8 cellular contexts compared by ENCODE assay signal in genomic region chr3:185976977-185977678, GRCh38. TPM values are rescaled to one million over a fixed set of nuclear protein-coding genes. Genes with fewer than 3 reads are reported as not detected.
DNase-seq lines count a peak whose midpoint lies in the region; ATAC-seq, FAIRE-seq and TF ChIP-seq lines count a peak whose summit lies in the region.

No MANE protein-coding gene starts in this region.

- H3K27me3 ChIP-seq in MM.1S (replicated peaks; ENCODE audit: insufficient read depth, low read length) (no peaks in the 10 kb centered on the region), trophoblast cell (ENCODE audit: insufficient read depth, low read length) (no peaks in the 10 kb centered on the region)

- H3K79me2 ChIP-seq in MM.1S (ENCODE audit: low read length) (no peaks in the 10 kb centered on the region), trophoblast cell (ENCODE audit: control insufficient read depth, insufficient read depth, low read length, poor library complexity) (no peaks in the 10 kb centered on the region)

- H3K14ac ChIP-seq in trophoblast cell (ENCODE audit: low read length): no peak overlapping the region

- H4K91ac ChIP-seq in trophoblast cell (ENCODE audit: low read depth, low read length): no peak overlapping the region

- FAIRE-seq in G401.6 (lab: Jason Lieb, UNC): peak; percentile 70

- H3K4me3 ChIP-seq in MM.1S (ENCODE audit: low read length) (no peak overlapping the region), trophoblast cell (ENCODE audit: low read depth, low read length) (no peak overlapping the region)

- H3K23ac ChIP-seq in trophoblast cell (ENCODE audit: low read length): no peak overlapping the region

- no peak overlapping the region for H3K27ac Mint-ChIP-seq in type B pancreatic cell

- H3K36me3 Mint-ChIP-seq in type B pancreatic cell: no peaks in the 10 kb centered on the region

- no peak overlapping the region for H2BK120ac ChIP-seq in trophoblast cell (ENCODE audit: insufficient read depth, low read length, poor library complexity)

- no peak overlapping the region for H4K8ac ChIP-seq in trophoblast cell (ENCODE audit: low read depth, low read length)

- no peak overlapping the region for H2AK5ac ChIP-seq in trophoblast cell (ENCODE audit: low read length)

- H3K4me1 Mint-ChIP-seq in type B pancreatic cell (ENCODE audit: unreplicated experiment): no peaks in the 10 kb centered on the region

- H2BK12ac ChIP-seq in trophoblast cell (ENCODE audit: low read length): no peak overlapping the region

- no peak overlapping the region for H3K4me3 Mint-ChIP-seq in type B pancreatic cell

- H4K12ac ChIP-seq in trophoblast cell (ENCODE audit: low read depth, low read length): no peak overlapping the region

- H3K4ac ChIP-seq in trophoblast cell (ENCODE audit: low read depth, low read length): no peak overlapping the region

- DNase-seq in H4 (ENCODE audit: low spot score) (peak; percentile 69), MM.1S (peak; percentile 87), globus pallidus (ENCODE audit: low spot score) (peak; percentile 70), trophoblast cell (peak; percentile 68 to 86), type B pancreatic cell (ENCODE audit: extremely low spot score, unreplicated experiment) (peak; percentile 74)
- peak; percentile 86 for DNase-seq in activated naive CD4-positive, alpha-beta T cell treated with Interleukin-2 at 50 U/mL for 16 hours

- peaks cover 28% of the 10 kb centered on the region for H3K27me3 Mint-ChIP-seq in type B pancreatic cell

- H4K20me1 ChIP-seq in MM.1S (ENCODE audit: insufficient read depth, low read length): no peaks in the 10 kb centered on the region

- no peak overlapping the region for H3K27ac ChIP-seq in MM.1S (ENCODE audit: low read length)
- H3K27ac ChIP-seq in trophoblast cell (ENCODE audit: low read depth, low read length): no peak overlapping the region

- H3K4me2 ChIP-seq in MM.1S (ENCODE audit: low read depth, low read length): no peak overlapping the region
- H3K4me2 ChIP-seq in trophoblast cell (ENCODE audit: low read length): no peak overlapping the region

- H2BK5ac ChIP-seq in trophoblast cell (ENCODE audit: low read depth, low read length, poor library complexity): no peak overlapping the region

- peak; percentile 99 for TF ChIP-seq CTCF in MM.1S (IDR thresholded peaks at IDR 0.05; ENCODE audit: low read length)
- TF ChIP-seq CTCF in type B pancreatic cell (conservative IDR thresholded peaks at IDR 0.05): peak; percentile 96

- no peaks in the 10 kb centered on the region for H3F3A ChIP-seq in MM.1S (ENCODE audit: insufficient read depth, low read length)

- H2AFZ ChIP-seq in MM.1S (ENCODE audit: low read length) (0 out of 2 replicates have a peak overlapping the region, but pooled peaks have one; percentile 10), trophoblast cell (ENCODE audit: insufficient read depth, low read length, poor library complexity) (no peak overlapping the region)

- H3K4me1 ChIP-seq in MM.1S (ENCODE audit: low read length) (no peaks in the 10 kb centered on the region), trophoblast cell (ENCODE audit: control insufficient read depth in 1 of 2, insufficient read depth in 2 of 2, low read length in 2 of 2) (no peaks in the 10 kb centered on the region)

- peak; percentile 98 for ATAC-seq in SK-N-SH treated with all-trans-retinoic acid at 6 μM for 48 hours

- no peaks in the 10 kb centered on the region for H3K79me1 ChIP-seq in trophoblast cell (ENCODE audit: low read length)

- H3K9ac ChIP-seq in MM.1S (ENCODE audit: low read length) (no peak overlapping the region), trophoblast cell (ENCODE audit: low read length) (no peak overlapping the region)

- H3K9me3 Mint-ChIP-seq in type B pancreatic cell: no peaks in the 10 kb centered on the region

- H3K36me3 ChIP-seq in MM.1S (replicated peaks; ENCODE audit: insufficient read depth, low read length) (no peaks in the 10 kb centered on the region), trophoblast cell (ENCODE audit: control insufficient read depth in 1 of 2, insufficient read depth in 2 of 2, low read length in 2 of 2) (no peaks in the 10 kb centered on the region)

- H3K9me2 ChIP-seq in MM.1S (replicated peaks; ENCODE audit: insufficient read depth, low read length): no peaks in the 10 kb centered on the region

- 100% methylated on average over 1 of the region's 6 CpGs for WGBS in trophoblast cell (ENCODE audit: extremely low coverage, insufficient coverage, insufficient read length)

- H3K9me3 ChIP-seq in MM.1S (replicated peaks; ENCODE audit: insufficient read depth, low read length): no peaks in the 10 kb centered on the region
- H3K9me3 ChIP-seq in trophoblast cell (ENCODE audit: insufficient read depth, low read depth, low read length): no peaks in the 10 kb centered on the region

- no peak overlapping the region for H3K18ac ChIP-seq in trophoblast cell (ENCODE audit: low read length)

TF ChIP-seq in SK-N-SH treated with all-trans-retinoic acid at 6 μM for 48 hours, 23 proteins besides CTCF, POLR2A, EP300 and RAD21:
- TF ChIP-seq BACH2 (CRISPR knock-in tag; IDR thresholded peaks at IDR 0.05; ENCODE audit: borderline replicate concordance): no peak
- TF ChIP-seq ARNTL (CRISPR knock-in tag; IDR thresholded peaks at IDR 0.05; ENCODE audit: borderline replicate concordance, low read depth): no peak
- no peak for TF ChIP-seq OSR1 (CRISPR knock-in tag; IDR thresholded peaks at IDR 0.05)
- TF ChIP-seq ZNF8 (CRISPR knock-in tag; IDR thresholded peaks at IDR 0.05): no peak
- TF ChIP-seq POU6F1 (CRISPR knock-in tag; IDR thresholded peaks at IDR 0.05; ENCODE audit: borderline replicate concordance, low read depth): no peak
- TF ChIP-seq TOX (CRISPR knock-in tag; IDR thresholded peaks at IDR 0.05; ENCODE audit: borderline replicate concordance): no peak
- no peak for TF ChIP-seq TSHZ2 (CRISPR knock-in tag; IDR thresholded peaks at IDR 0.05)
- no peak for TF ChIP-seq SNAI2 (CRISPR knock-in tag; IDR thresholded peaks at IDR 0.05)

RNA-seq across cellular contexts. Expression of gene TRA2B, which starts 39.3 kb away (rescaled TPM):
- 336 and 367 TPM in 2 replicates for total RNA-seq in H4 (2014; rRNA removed; shearing (Covaris generic))
- 183 and 193 TPM in 2 replicates for polyA plus RNA-seq in trophoblast cell (2013)
- total RNA-seq in type B pancreatic cell (ENCODE audit: low replicate concordance): 136 and 205 TPM in 2 replicates
